Comparison of ENCODE assay signal across 32 cellular contexts in the genomic region with DNA sequence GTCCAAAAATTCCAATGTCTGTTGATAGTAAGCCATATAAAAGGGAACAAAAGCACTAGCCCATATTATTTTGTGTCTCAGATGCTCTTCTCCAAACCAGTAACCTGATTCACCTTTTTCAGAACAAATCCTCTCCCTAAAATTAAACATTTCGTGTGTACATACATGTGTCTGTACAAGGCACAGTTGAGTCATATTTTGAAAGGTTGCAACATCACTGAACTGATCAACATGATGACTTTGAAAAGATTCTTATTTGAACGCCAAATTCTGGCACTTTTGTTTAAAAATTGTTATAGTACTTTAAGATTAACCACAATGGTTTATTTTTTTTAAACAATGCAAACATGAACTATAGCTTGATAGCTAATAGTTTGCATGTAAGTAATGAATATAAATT.
"Had no signal": no experiment of that assay in that cellular context is flagged by ENCODE, and none has a peak within 500 bp of the region (broad histone marks: within the 10 kb centered on the region; RNA-seq: fewer than 3 reads in every experiment).

No MANE protein-coding gene starts in this region.

- H3K27me3 ChIP-seq: hepatocyte, neutrophil, ovary, stomach, thyroid gland, upper lobe of left lung had no signal

- H3K27me3 Mint-ChIP-seq: activated CD4-positive, alpha-beta memory T cell treated with anti-CD3 and anti-CD28 coated beads for 36 hours; activated CD4-positive, alpha-beta T cell treated with anti-CD3 and anti-CD28 coated beads, Interleukin-2, amount 10 ng/mL, durations not matched to agents 24 days and 14 days; central memory CD8-positive, alpha-beta T cell; effector memory CD8-positive, alpha-beta T cell; naive B cell; progenitor cell of endocrine pancreas; stimulated activated naive B cell treated with anti-CD40 and anti-IgM and Interleukin-4, amounts not matched to agents 10 μg/mL and 1 μg/mL and 100 μg/mL, for 72 hours had no signal

- H3K27ac ChIP-seq: coronary artery, hepatocyte, neutrophil, ovary, stomach, thyroid gland, upper lobe of left lung, WERI-Rb-1 had no signal

- DNase-seq: activated CD4-positive, alpha-beta memory T cell treated with anti-CD3 and anti-CD28 coated beads for 36 hours; activated CD4-positive, alpha-beta T cell treated with anti-CD3 and anti-CD28 coated beads, Interleukin-2, amount 10 ng/mL, durations not matched to agents 24 days and 14 days; activated CD4-positive, CD25-positive, alpha-beta regulatory T cell treated with anti-CD3 and anti-CD28 coated beads, Interleukin-2, amount 50 U/mL, for 72 hours; activated CD8-positive, alpha-beta memory T cell treated with anti-CD3 and anti-CD28 coated beads, Interleukin-2, amount 50 U/mL, for 4 hours; activated gamma-delta T cell treated with Interleukin-2 at 50 U/mL for 16 hours; activated naive CD4-positive, alpha-beta T cell treated with anti-CD3 and anti-CD28 coated beads, Interleukin-2, amount 50 U/mL, for 16 hours; activated T-cell treated with anti-CD3 and anti-CD28 coated beads, Interleukin-2, amount 50 U/mL, for 1 hour; amniotic stem cell; effector memory CD8-positive, alpha-beta T cell; foreskin melanocyte; left cardiac atrium; left ventricle myocardium superior; naive B cell; nephron progenitor cell; ovary; stimulated activated CD4-positive, alpha-beta T cell treated with anti-CD3 and anti-CD28 coated beads, Interleukin-15, amount 100 ng/mL, for 24 hours; stimulated activated CD4-positive, alpha-beta T cell treated with anti-CD3 and anti-CD28 coated beads, Interleukin-2, amount 100 ng/mL, for 24 hours; stimulated activated naive B cell treated with anti-CD40 and anti-IgM and Interleukin-4, amounts not matched to agents 10 μg/mL and 1 μg/mL and 100 μg/mL, for 72 hours; stomach; SW 1271; T-helper 9 cell; thyroid gland; upper lobe of left lung; WERI-Rb-1 had no signal

- H3K4me2 ChIP-seq: hepatocyte had no signal

- H3K9me3 ChIP-seq: neutrophil, ovary, stomach, thyroid gland, upper lobe of left lung had no signal

- H3K4me1 Mint-ChIP-seq: activated CD4-positive, alpha-beta T cell treated with anti-CD3 and anti-CD28 coated beads, Interleukin-2, amount 10 ng/mL, durations not matched to agents 24 days and 14 days; central memory CD8-positive, alpha-beta T cell; naive B cell; stimulated activated naive B cell treated with anti-CD40 and anti-IgM and Interleukin-4, amounts not matched to agents 10 μg/mL and 1 μg/mL and 100 μg/mL, for 72 hours had no signal

- H3K4me3 ChIP-seq: coronary artery, hepatocyte, ovary, stomach, thyroid gland, upper lobe of left lung had no signal

- H3K36me3 Mint-ChIP-seq: activated CD4-positive, alpha-beta memory T cell treated with anti-CD3 and anti-CD28 coated beads for 36 hours; naive B cell; stimulated activated naive B cell treated with anti-CD40 and anti-IgM and Interleukin-4, amounts not matched to agents 10 μg/mL and 1 μg/mL and 100 μg/mL, for 72 hours had no signal

- H3K79me2 ChIP-seq: hepatocyte had no signal

- H3K36me3 ChIP-seq: neutrophil, ovary, stomach, thyroid gland, upper lobe of left lung, WERI-Rb-1 had no signal

- ATAC-seq: effector memory CD8-positive, alpha-beta T cell; left cardiac atrium; left ventricle myocardium superior; sciatic nerve; stimulated activated naive B cell treated with anti-CD40 and anti-IgM and Interleukin-4, amounts not matched to agents 10 μg/mL and 1 μg/mL and 100 μg/mL, for 72 hours had no signal

- H3K4me3 Mint-ChIP-seq: activated CD4-positive, alpha-beta memory T cell treated with anti-CD3 and anti-CD28 coated beads for 36 hours; activated CD4-positive, alpha-beta T cell treated with anti-CD3 and anti-CD28 coated beads, Interleukin-2, amount 10 ng/mL, durations not matched to agents 24 days and 14 days; central memory CD8-positive, alpha-beta T cell; effector memory CD8-positive, alpha-beta T cell; naive B cell; nephron progenitor cell; stimulated activated naive B cell treated with anti-CD40 and anti-IgM and Interleukin-4, amounts not matched to agents 10 μg/mL and 1 μg/mL and 100 μg/mL, for 72 hours; T-helper 1 cell treated with Interleukin-12 subunit alpha and Interleukin-12 subunit beta and Interleukin-4 antibody, amounts not matched to agents 30 μg/mL and 1 μg/mL, for 36 hours had no signal

- H3K4me1 ChIP-seq: stomach, thyroid gland, upper lobe of left lung had no signal

- H2AFZ ChIP-seq: hepatocyte had no signal

- H3K9me3 Mint-ChIP-seq: activated CD4-positive, alpha-beta T cell treated with anti-CD3 and anti-CD28 coated beads, Interleukin-2, amount 10 ng/mL, durations not matched to agents 24 days and 14 days; nephron progenitor cell; stimulated activated naive B cell treated with anti-CD40 and anti-IgM and Interleukin-4, amounts not matched to agents 10 μg/mL and 1 μg/mL and 100 μg/mL, for 72 hours; T-helper 1 cell treated with Interleukin-12 subunit alpha and Interleukin-12 subunit beta and Interleukin-4 antibody, amounts not matched to agents 30 μg/mL and 1 μg/mL, for 36 hours had no signal

- FAIRE-seq: keratinocyte had no signal

- H3K27ac Mint-ChIP-seq: activated CD4-positive, alpha-beta memory T cell treated with anti-CD3 and anti-CD28 coated beads for 36 hours; activated CD4-positive, alpha-beta T cell treated with anti-CD3 and anti-CD28 coated beads, Interleukin-2, amount 10 ng/mL, durations not matched to agents 24 days and 14 days; effector memory CD8-positive, alpha-beta T cell; naive B cell; nephron progenitor cell; progenitor cell of endocrine pancreas; stimulated activated naive B cell treated with anti-CD40 and anti-IgM and Interleukin-4, amounts not matched to agents 10 μg/mL and 1 μg/mL and 100 μg/mL, for 72 hours; T-helper 1 cell treated with Interleukin-12 subunit alpha and Interleukin-12 subunit beta and Interleukin-4 antibody, amounts not matched to agents 30 μg/mL and 1 μg/mL, for 36 hours had no signal
